22 cellular contexts compared by ENCODE assay signal in the genomic region with DNA sequence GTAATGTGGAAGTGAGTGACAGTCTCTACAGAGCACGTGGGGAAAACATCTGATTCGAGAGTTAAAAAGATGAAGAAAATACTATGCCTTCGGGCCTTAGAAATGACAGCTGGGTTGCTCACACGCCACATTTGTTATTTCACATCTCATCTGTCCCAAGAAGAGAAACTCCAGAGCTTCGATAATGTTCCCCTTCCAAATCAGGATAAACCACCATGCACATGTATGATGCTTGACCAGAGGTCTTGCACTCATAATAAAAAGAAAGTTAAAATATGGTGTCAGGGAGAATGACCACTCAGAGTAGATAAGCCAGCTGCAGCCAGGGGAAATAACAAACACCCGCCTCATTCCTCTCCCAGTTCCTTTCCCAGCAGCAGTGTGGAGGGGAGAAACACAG. TPM values are rescaled to one million over a fixed set of nuclear protein-coding genes. Genes with fewer than 3 reads are reported as not detected.
DNase-seq lines count a peak whose midpoint lies in the region; ATAC-seq and TF ChIP-seq lines count a peak whose summit lies in the region.
"Had no signal": no experiment of that assay in that cellular context is flagged by ENCODE, and none has a peak within 500 bp of the region (broad histone marks: within the 10 kb centered on the region; RNA-seq: fewer than 3 reads in every experiment).

No MANE protein-coding gene starts in this region.

- peaks cover 0 to 2% of the 10 kb centered on the region in 2 donors for H3K27me3 Mint-ChIP-seq in CD8-positive, alpha-beta memory T cell
- H3K27me3 Mint-ChIP-seq: activated CD4-positive, alpha-beta T cell treated with anti-CD3 and anti-CD28 coated beads, Interleukin-2, amount 10 ng/mL, durations not matched to agents 7 days and 5 days; central memory CD8-positive, alpha-beta T cell; stimulated activated memory B cell treated with anti-CD40 and anti-IgM and Interleukin-4, amounts not matched to agents 10 μg/mL and 1 μg/mL and 100 μg/mL, for 72 hours had no signal

- H3K36me3 Mint-ChIP-seq in CD8-positive, alpha-beta memory T cell: peaks cover 0 to 61% (median 10%) of the 10 kb centered on the region in 3 donors

- peaks cover 6% of the 10 kb centered on the region for H3F3A ChIP-seq in smooth muscle cell (ENCODE audit: low read depth)

- peak; percentile 28; the same call in 2 of the 3 replicates for ATAC-seq in SK-N-SH treated with all-trans-retinoic acid at 6 μM for 48 hours
- no peak for ATAC-seq in stimulated activated naive CD8-positive, alpha-beta T cell treated with anti-CD3 and anti-CD28 coated beads, Interleukin-15, Interleukin-2, amounts not matched to agents 100 U/mL and 50 U/mL, for 24 hours
- ATAC-seq: gastrocnemius medialis; stimulated activated memory B cell treated with anti-CD40 and anti-IgM and Interleukin-4, amounts not matched to agents 10 μg/mL and 1 μg/mL and 100 μg/mL, for 72 hours had no signal

- TF ChIP-seq CTCF in fibroblast of villous mesenchyme (IDR thresholded peaks at IDR 0.05; ENCODE audit: insufficient read depth, low read depth, low read length) (no peak), smooth muscle cell (IDR thresholded peaks at IDR 0.05; ENCODE audit: borderline replicate concordance, insufficient read depth, poor library complexity, severe bottlenecking) (no peak)

- H3K27me3 ChIP-seq in CD8-positive, alpha-beta memory T cell (ENCODE audit: insufficient read depth, low read length, poor library complexity, severe bottlenecking): no peaks in the 10 kb centered on the region
- H3K27me3 ChIP-seq in smooth muscle cell (ENCODE audit: low read depth): no peaks in the 10 kb centered on the region
- H3K27me3 ChIP-seq: ascending aorta, gastrocnemius medialis, sigmoid colon, thyroid gland had no signal

- WGBS in smooth muscle cell (ENCODE audit: low lambda C conversion rate): 84% methylated on average over 6 of the region's 6 CpGs

- no peak overlapping the region for H2AFZ ChIP-seq in smooth muscle cell (ENCODE audit: low read depth)

- no peaks in the 10 kb centered on the region for H3K9me3 Mint-ChIP-seq in CD8-positive, alpha-beta memory T cell
- H3K9me3 Mint-ChIP-seq: activated CD4-positive, alpha-beta T cell treated with anti-CD3 and anti-CD28 coated beads, Interleukin-2, amount 10 ng/mL, durations not matched to agents 7 days and 5 days; central memory CD8-positive, alpha-beta T cell; stimulated activated memory B cell treated with anti-CD40 and anti-IgM and Interleukin-4, amounts not matched to agents 10 μg/mL and 1 μg/mL and 100 μg/mL, for 72 hours had no signal

- H3K27ac Mint-ChIP-seq in CD8-positive, alpha-beta memory T cell: peak overlapping the region in 7 of 8 donors; percentile 5 to 93 (median 67)
- H3K27ac Mint-ChIP-seq: activated CD4-positive, alpha-beta T cell treated with anti-CD3 and anti-CD28 coated beads, Interleukin-2, amount 10 ng/mL, durations not matched to agents 7 days and 5 days had no signal

- H3K4me3 ChIP-seq in CD8-positive, alpha-beta memory T cell (ENCODE audit: low read length): no peak overlapping the region
- no peak overlapping the region for H3K4me3 ChIP-seq in fibroblast of villous mesenchyme (ENCODE audit: low read depth, low read length)
- H3K4me3 ChIP-seq in smooth muscle cell: no peak overlapping the region
- H3K4me3 ChIP-seq: ascending aorta, gastrocnemius medialis, HAP-1, sigmoid colon, thyroid gland had no signal

- CTCF ChIA-PET in CD8-positive, alpha-beta memory T cell (lab: Charles Lee): interaction anchor here (1.2 to 12.2 kb wide), 5 partner anchors 10 to 64 kb away, joined by 3 to 86 read pairs (median 10); no protein-coding TSS in a partner anchor

- no peaks in the 10 kb centered on the region for H4K20me1 ChIP-seq in smooth muscle cell (ENCODE audit: low read depth)

- peaks cover 57 to 85% (median 71%) of the 10 kb centered on the region in 3 donors for H3K4me1 Mint-ChIP-seq in CD8-positive, alpha-beta memory T cell

- H3K4me3 Mint-ChIP-seq in CD8-positive, alpha-beta memory T cell: no peak overlapping the region
- H3K4me3 Mint-ChIP-seq: activated CD4-positive, alpha-beta T cell treated with anti-CD3 and anti-CD28 coated beads, Interleukin-2, amount 10 ng/mL, durations not matched to agents 7 days and 5 days; central memory CD8-positive, alpha-beta T cell had no signal

- H3K27ac ChIP-seq in CD8-positive, alpha-beta memory T cell (ENCODE audit: low read depth, low read length): no peak overlapping the region
- H3K27ac ChIP-seq in smooth muscle cell (ENCODE audit: low read depth): no peak overlapping the region
- H3K27ac ChIP-seq: ascending aorta, sigmoid colon, thyroid gland had no signal

- H3K4me1 ChIP-seq in CD8-positive, alpha-beta memory T cell (ENCODE audit: insufficient read depth, low read length): peaks cover 38% of the 10 kb centered on the region
- H3K4me1 ChIP-seq in smooth muscle cell (ENCODE audit: low read depth): peaks cover 41% of the 10 kb centered on the region
- H3K4me1 ChIP-seq: ascending aorta, thyroid gland had no signal

- peak overlapping the region; percentile 3 for H3K4me2 ChIP-seq in smooth muscle cell

- H3K9ac ChIP-seq in smooth muscle cell (ENCODE audit: low read depth): no peak overlapping the region

- no peaks in the 10 kb centered on the region for H3K36me3 ChIP-seq in CD8-positive, alpha-beta memory T cell (ENCODE audit: insufficient read depth, low read length)
- H3K36me3 ChIP-seq in smooth muscle cell (ENCODE audit: low read depth): no peaks in the 10 kb centered on the region
- H3K36me3 ChIP-seq: gastrocnemius medialis, HAP-1, thyroid gland had no signal

- POLR2A ChIA-PET in CD8-positive, alpha-beta memory T cell (lab: Charles Lee): interaction anchor here (1.1 kb wide), 1 partner anchor 11 kb away, joined by 3 read pairs; no protein-coding TSS in a partner anchor

- H3K79me2 ChIP-seq in smooth muscle cell (ENCODE audit: low read depth): peaks cover 6% of the 10 kb centered on the region

- no peak for DNase-seq in CD8-positive, alpha-beta memory T cell
- DNase-seq in fibroblast of villous mesenchyme (ENCODE audit: low read depth): peak; percentile 87
- DNase-seq in smooth muscle cell (lab: John Stamatoyannopoulos, UW; ENCODE audit: unreplicated experiment): no peak
- DNase-seq in DMS79 (lab: John Stamatoyannopoulos, UW): no peak
- DNase-seq in stimulated activated naive CD8-positive, alpha-beta T cell treated with anti-CD3 and anti-CD28 coated beads, Interleukin-15, Interleukin-2, amounts not matched to agents 100 U/mL and 50 U/mL, for 24 hours: no peak
- no peak for DNase-seq in stimulated activated CD4-positive, alpha-beta T cell treated with anti-CD3 and anti-CD28 coated beads, Interleukin-2, amount 100 ng/mL, for 48 hours
- DNase-seq: activated CD4-positive, alpha-beta T cell treated with anti-CD3 and anti-CD28 coated beads, Interleukin-2, amount 10 ng/mL, durations not matched to agents 7 days and 5 days; activated effector memory CD4-positive, alpha-beta T cell treated with Interleukin-2 at 50 U/mL for 16 hours; EL; gastrocnemius medialis; Kasumi-1; kidney glomerular epithelial cell; NCI-H1105 treated with DMSO at 0.1 percent for 48 hours; NCI-H524; sigmoid colon; T-helper 1 cell; thyroid gland had no signal

- no peaks in the 10 kb centered on the region for H3K9me3 ChIP-seq in CD8-positive, alpha-beta memory T cell (ENCODE audit: low read length)
- no peaks in the 10 kb centered on the region for H3K9me3 ChIP-seq in smooth muscle cell (replicated peaks; ENCODE audit: low read depth)
- H3K9me3 ChIP-seq: ascending aorta, gastrocnemius medialis, HAP-1, sigmoid colon, thyroid gland had no signal

TF ChIP-seq in SK-N-SH treated with all-trans-retinoic acid at 6 μM for 48 hours, 23 proteins besides CTCF, POLR2A, EP300 and RAD21 (continues in another document):
- no peak for TF ChIP-seq ZFP3 (CRISPR knock-in tag; IDR thresholded peaks at IDR 0.05)
- no peak for TF ChIP-seq TCF4 (CRISPR knock-in tag; IDR thresholded peaks at IDR 0.05; ENCODE audit: borderline replicate concordance)
- no peak for TF ChIP-seq ESRRG (CRISPR knock-in tag; IDR thresholded peaks at IDR 0.05)
- TF ChIP-seq, protein P1, sequence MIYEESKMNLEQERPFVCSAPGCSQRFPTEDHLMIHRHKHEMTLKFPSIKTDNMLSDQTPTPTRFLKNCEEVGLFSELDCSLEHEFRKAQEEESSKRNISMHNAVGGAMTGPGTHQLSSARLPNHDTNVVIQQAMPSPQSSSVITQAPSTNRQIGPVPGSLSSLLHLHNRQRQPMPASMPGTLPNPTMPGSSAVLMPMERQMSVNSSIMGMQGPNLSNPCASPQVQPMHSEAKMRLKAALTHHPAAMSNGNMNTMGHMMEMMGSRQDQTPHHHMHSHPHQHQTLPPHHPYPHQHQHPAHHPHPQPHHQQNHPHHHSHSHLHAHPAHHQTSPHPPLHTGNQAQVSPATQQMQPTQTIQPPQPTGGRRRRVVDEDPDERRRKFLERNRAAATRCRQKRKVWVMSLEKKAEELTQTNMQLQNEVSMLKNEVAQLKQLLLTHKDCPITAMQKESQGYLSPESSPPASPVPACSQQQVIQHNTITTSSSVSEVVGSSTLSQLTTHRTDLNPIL (CRISPR knock-in tag; IDR thresholded peaks at IDR 0.05; ENCODE audit: low read depth): no peak
- TF ChIP-seq, protein P2, sequence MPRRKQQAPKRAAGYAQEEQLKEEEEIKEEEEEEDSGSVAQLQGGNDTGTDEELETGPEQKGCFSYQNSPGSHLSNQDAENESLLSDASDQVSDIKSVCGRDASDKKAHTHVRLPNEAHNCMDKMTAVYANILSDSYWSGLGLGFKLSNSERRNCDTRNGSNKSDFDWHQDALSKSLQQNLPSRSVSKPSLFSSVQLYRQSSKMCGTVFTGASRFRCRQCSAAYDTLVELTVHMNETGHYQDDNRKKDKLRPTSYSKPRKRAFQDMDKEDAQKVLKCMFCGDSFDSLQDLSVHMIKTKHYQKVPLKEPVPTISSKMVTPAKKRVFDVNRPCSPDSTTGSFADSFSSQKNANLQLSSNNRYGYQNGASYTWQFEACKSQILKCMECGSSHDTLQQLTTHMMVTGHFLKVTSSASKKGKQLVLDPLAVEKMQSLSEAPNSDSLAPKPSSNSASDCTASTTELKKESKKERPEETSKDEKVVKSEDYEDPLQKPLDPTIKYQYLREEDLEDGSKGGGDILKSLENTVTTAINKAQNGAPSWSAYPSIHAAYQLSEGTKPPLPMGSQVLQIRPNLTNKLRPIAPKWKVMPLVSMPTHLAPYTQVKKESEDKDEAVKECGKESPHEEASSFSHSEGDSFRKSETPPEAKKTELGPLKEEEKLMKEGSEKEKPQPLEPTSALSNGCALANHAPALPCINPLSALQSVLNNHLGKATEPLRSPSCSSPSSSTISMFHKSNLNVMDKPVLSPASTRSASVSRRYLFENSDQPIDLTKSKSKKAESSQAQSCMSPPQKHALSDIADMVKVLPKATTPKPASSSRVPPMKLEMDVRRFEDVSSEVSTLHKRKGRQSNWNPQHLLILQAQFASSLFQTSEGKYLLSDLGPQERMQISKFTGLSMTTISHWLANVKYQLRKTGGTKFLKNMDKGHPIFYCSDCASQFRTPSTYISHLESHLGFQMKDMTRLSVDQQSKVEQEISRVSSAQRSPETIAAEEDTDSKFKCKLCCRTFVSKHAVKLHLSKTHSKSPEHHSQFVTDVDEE (CRISPR knock-in tag; IDR thresholded peaks at IDR 0.05): no peak
- TF ChIP-seq TOX (CRISPR knock-in tag; IDR thresholded peaks at IDR 0.05; ENCODE audit: borderline replicate concordance): no peak

RNA-seq across cellular contexts. Expression of a gene that starts 34.6 kb away (rescaled TPM):
- total RNA-seq in CD8-positive, alpha-beta memory T cell: 10 to 100 TPM; 73.8 to 77.8 TPM
- polyA plus RNA-seq in CD8-positive, alpha-beta memory T cell: 64.3 TPM
- 29.8 and 33.2 TPM in 2 replicates for total RNA-seq in fibroblast of villous mesenchyme
- total RNA-seq in smooth muscle cell: 14.9 and 25.6 TPM in 2 replicates
- polyA plus RNA-seq in smooth muscle cell: 7.5 and 9.3 TPM in 2 replicates
